ENCODE assay signal across 2 cellular contexts in the genomic region with DNA sequence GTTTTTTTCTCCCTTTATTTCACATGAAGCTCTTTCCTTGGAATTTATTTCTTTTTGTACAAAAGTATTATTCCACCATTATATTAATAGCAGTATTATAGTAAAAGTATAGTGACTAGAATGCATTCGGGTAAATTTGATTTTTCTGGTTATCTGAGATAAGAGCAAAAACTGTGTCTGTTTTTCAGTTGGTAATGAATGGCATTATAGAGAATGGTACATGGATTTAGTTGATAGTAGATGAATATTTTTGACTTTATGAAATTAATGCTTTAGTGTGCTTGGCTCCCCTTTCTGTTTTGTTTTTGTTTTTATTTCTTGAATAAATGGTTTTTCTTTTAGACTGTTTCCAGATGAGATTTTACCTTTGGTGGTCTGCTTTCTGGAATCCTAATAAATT.
A peak's percentile ranks its signal among the peaks of the same experiment; 100 is the strongest.
TF ChIP-seq lines count a peak whose summit lies in the region.

No MANE protein-coding gene starts in this region.

TF ChIP-seq in SK-N-SH treated with all-trans-retinoic acid at 6 μM for 48 hours, 23 proteins besides CTCF, POLR2A, EP300 and RAD21 (continued from another document):
- no peak; the same call in 1 of the 2 replicates for TF ChIP-seq TSHZ2 (CRISPR knock-in tag; IDR thresholded peaks at IDR 0.05)
- 0 out of 2 replicates have a peak, but pooled peaks have one; percentile 39 for TF ChIP-seq CSRNP3 (CRISPR knock-in tag; IDR thresholded peaks at IDR 0.05)
TF ChIP-seq in SK-N-SH treated with all-trans-retinoic acid at 6 μM for 48 hours: peak in this region for 2.

TF ChIP-seq in GM12878, 131 proteins besides CTCF, POLR2A, EP300 and RAD21 (continued from another document):
- TF ChIP-seq ZNF592 (IDR thresholded peaks at IDR 0.05) (no peak), ZZZ3 (IDR thresholded peaks at IDR 0.05; ENCODE audit: control insufficient read depth, insufficient read length, low read depth) (no peak), CBX5 (IDR thresholded peaks at IDR 0.05; ENCODE audit: low read depth) (no peak), ATF7 (IDR thresholded peaks at IDR 0.05; ENCODE audit: low read depth) (no peak), WRNIP1 (IDR thresholded peaks at IDR 0.05; ENCODE audit: borderline replicate concordance, low read depth, low read length) (no peak), ZSCAN29 (IDR thresholded peaks at IDR 0.05) (no peak), ATF3 (IDR thresholded peaks at IDR 0.05; ENCODE audit: borderline replicate concordance, extremely low read depth, low read depth, low read length) (no peak)
- TF ChIP-seq, protein P1, sequence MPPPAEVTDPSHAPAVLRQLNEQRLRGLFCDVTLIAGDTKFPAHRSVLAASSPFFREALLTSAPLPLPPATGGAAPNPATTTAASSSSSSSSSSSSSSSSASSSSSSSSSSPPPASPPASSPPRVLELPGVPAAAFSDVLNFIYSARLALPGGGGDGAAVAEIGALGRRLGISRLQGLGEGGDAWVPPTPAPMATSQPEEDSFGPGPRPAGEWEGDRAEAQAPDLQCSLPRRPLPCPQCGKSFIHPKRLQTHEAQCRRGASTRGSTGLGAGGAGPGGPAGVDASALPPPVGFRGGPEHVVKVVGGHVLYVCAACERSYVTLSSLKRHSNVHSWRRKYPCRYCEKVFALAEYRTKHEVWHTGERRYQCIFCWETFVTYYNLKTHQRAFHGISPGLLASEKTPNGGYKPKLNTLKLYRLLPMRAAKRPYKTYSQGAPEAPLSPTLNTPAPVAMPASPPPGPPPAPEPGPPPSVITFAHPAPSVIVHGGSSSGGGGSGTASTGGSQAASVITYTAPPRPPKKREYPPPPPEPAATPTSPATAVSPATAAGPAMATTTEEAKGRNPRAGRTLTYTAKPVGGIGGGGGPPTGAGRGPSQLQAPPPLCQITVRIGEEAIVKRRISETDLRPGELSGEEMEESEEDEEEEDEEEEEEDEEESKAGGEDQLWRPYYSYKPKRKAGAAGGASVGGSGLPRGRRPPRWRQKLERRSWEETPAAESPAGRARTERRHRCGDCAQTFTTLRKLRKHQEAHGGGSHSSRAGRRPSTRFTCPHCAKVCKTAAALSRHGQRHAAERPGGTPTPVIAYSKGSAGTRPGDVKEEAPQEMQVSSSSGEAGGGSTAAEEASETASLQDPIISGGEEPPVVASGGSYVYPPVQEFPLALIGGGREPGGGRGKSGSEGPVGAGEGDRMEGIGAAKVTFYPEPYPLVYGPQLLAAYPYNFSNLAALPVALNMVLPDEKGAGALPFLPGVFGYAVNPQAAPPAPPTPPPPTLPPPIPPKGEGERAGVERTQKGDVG (CRISPR knock-in tag; IDR thresholded peaks at IDR 0.05), result no peak
